10 cellular contexts compared by ENCODE assay signal in the genomic region with DNA sequence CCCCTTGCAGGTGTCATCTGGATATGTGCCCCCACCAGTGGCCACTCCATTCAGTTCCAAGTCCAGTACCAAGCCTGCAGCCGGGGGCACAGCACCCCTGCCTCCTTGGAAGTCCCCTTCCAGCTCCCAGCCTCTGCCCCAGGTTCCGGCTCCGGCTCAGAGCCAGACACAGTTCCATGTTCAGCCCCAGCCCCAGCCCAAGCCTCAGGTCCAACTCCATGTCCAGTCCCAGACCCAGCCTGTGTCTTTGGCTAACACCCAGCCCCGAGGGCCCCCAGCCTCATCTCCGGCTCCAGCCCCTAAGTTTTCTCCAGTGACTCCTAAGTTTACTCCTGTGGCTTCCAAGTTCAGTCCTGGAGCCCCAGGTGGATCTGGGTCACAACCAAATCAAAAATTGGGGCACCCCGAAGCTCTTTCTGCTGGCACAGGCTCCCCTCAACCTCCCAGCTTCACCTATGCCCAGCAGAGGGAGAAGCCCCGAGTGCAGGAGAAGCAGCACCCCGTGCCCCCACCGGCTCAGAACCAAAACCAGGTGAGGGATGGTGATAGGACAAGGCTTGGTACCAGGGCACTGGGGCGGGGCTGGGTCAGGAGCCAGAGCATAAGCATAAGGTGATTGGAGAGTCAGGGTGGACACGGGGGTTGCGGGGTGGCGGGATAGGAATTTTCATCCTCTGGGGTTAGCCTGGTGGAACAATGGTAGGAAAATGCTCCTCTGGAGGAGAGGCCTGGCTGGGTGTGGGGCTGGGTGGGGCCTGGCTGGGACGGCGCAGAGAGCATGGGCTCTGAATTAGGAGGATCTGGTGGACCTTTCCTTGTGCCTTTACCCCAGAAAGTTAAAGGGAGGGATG. TPM values are rescaled to one million over a fixed set of nuclear protein-coding genes. Genes with fewer than 3 reads are reported as not detected.
DNase-seq lines count a peak whose midpoint lies in the region; ATAC-seq and TF ChIP-seq lines count a peak whose summit lies in the region.
"Had no signal": no experiment of that assay in that cellular context is flagged by ENCODE, and none has a peak within 500 bp of the region (broad histone marks: within the 10 kb centered on the region; RNA-seq: fewer than 3 reads in every experiment).

No MANE protein-coding gene starts in this region.

- no peaks in the 10 kb centered on the region for H3K9me3 Mint-ChIP-seq in activated T-cell treated with anti-CD3 and anti-CD28 coated beads, Interleukin-2, amount 50 U/mL, for 72 hours
- no peaks in the 10 kb centered on the region for H3K9me3 Mint-ChIP-seq in activated T-cell treated with anti-CD3 and anti-CD28 coated beads, Interleukin-2, amount 50 U/mL, for 4 hours
- H3K9me3 Mint-ChIP-seq in mesothelial cell of epicardium, result no peaks in the 10 kb centered on the region

- H3K36me3 Mint-ChIP-seq in activated T-cell treated with anti-CD3 and anti-CD28 coated beads, Interleukin-2, amount 50 U/mL, for 72 hours (ENCODE audit: insufficient read depth in 2 of 2), result no peaks in the 10 kb centered on the region
- no peaks in the 10 kb centered on the region for H3K36me3 Mint-ChIP-seq in activated T-cell treated with anti-CD3 and anti-CD28 coated beads, Interleukin-2, amount 50 U/mL, for 4 hours (ENCODE audit: insufficient read depth)
- H3K36me3 Mint-ChIP-seq in mesothelial cell of epicardium, result no peaks in the 10 kb centered on the region

- H3K27me3 ChIP-seq in upper lobe of left lung, result no peaks in the 10 kb centered on the region

- no peak for TF ChIP-seq CTCF in coronary artery (IDR thresholded peaks at IDR 0.05)
- no peak for TF ChIP-seq CTCF in mesothelial cell of epicardium (IDR thresholded peaks at IDR 0.05; ENCODE audit: unreplicated experiment)
- no peak for TF ChIP-seq CTCF in upper lobe of left lung (IDR thresholded peaks at IDR 0.05)

- H3K27ac Mint-ChIP-seq in activated T-cell treated with anti-CD3 and anti-CD28 coated beads, Interleukin-2, amount 50 U/mL, for 72 hours, result peak overlapping the region; percentile 11
- peak overlapping the region; percentile 26 for H3K27ac Mint-ChIP-seq in mesothelial cell of epicardium

- no peaks in the 10 kb centered on the region for H3K9me3 ChIP-seq in upper lobe of left lung

- H3K27ac ChIP-seq in coronary artery (peak overlapping the region; percentile 95 to 99), upper lobe of left lung (peak overlapping the region; percentile 97 to 99 (median 98))

- H3K36me3 ChIP-seq in upper lobe of left lung, result peaks cover 0 to 30% (median 14%) of the 10 kb centered on the region in 4 donors

- H3K4me3 ChIP-seq in coronary artery, result peak overlapping the region; percentile 79
- H3K4me3 ChIP-seq in upper lobe of left lung, result peak overlapping the region; percentile 89 to 99 (median 95)

- peaks cover 15% of the 10 kb centered on the region for H3K4me1 Mint-ChIP-seq in activated T-cell treated with anti-CD3 and anti-CD28 coated beads, Interleukin-2, amount 50 U/mL, for 72 hours (ENCODE audit: low read depth)
- H3K4me1 Mint-ChIP-seq in activated T-cell treated with anti-CD3 and anti-CD28 coated beads, Interleukin-2, amount 50 U/mL, for 4 hours (ENCODE audit: low read depth), result peaks cover 18% of the 10 kb centered on the region
- peaks cover 28% of the 10 kb centered on the region for H3K4me1 Mint-ChIP-seq in mesothelial cell of epicardium

- H3K4me1 ChIP-seq in upper lobe of left lung, result peaks cover 61 to 84% (median 68%) of the 10 kb centered on the region in 4 donors

- WGBS in upper lobe of left lung, 2 donors, result 80 to 81% methylated on average over 12 to 15 of the region's 15 CpGs

- DNase-seq in activated T-cell treated with anti-CD3 and anti-CD28 coated beads, Interleukin-2, amount 50 U/mL, for 72 hours, result no peak
- DNase-seq in activated T-cell treated with anti-CD3 and anti-CD28 coated beads, Interleukin-2, amount 50 U/mL, for 4 hours, result no peak
- DNase-seq in coronary artery (ENCODE audit: low spot score) (no peak), mesothelial cell of epicardium (ENCODE audit: low spot score in 2 of 2, unreplicated experiment in 2 of 2) (no peak), upper lobe of left lung (no peak), NCI-H748 treated with DMSO at 0.1 percent for 48 hours (lab: John Stamatoyannopoulos, UW) (no peak), middle frontal gyrus (ENCODE audit: extremely low spot score, low spot score) (no peak)
- DNase-seq: NK-92 treated with Interleukin-12 subunit alpha and Interleukin-12 subunit beta, amount 100 ng/mL, for 24 hours; stimulated activated CD4-positive, alpha-beta T cell treated with anti-CD3 and anti-CD28 coated beads, Interleukin-2, amount 100 ng/mL, for 24 hours had no signal

- no peak for ATAC-seq in activated T-cell treated with anti-CD3 and anti-CD28 coated beads, Interleukin-2, amount 50 U/mL, for 72 hours (replicated peaks in 1 of 2)
- ATAC-seq in activated T-cell treated with anti-CD3 and anti-CD28 coated beads, Interleukin-2, amount 50 U/mL, for 4 hours, result no peak
- ATAC-seq in upper lobe of left lung (ENCODE audit: low FRiP score in 2 of 2) (no peak), GM18517 (IDR thresholded peaks at IDR 0.05; ENCODE audit: unreplicated experiment) (no peak)

- no peak for TF ChIP-seq EP300 in upper lobe of left lung (IDR thresholded peaks at IDR 0.05)

- H3K27me3 Mint-ChIP-seq in activated T-cell treated with anti-CD3 and anti-CD28 coated beads, Interleukin-2, amount 50 U/mL, for 72 hours (ENCODE audit: low read depth), result no peaks in the 10 kb centered on the region
- no peaks in the 10 kb centered on the region for H3K27me3 Mint-ChIP-seq in activated T-cell treated with anti-CD3 and anti-CD28 coated beads, Interleukin-2, amount 50 U/mL, for 4 hours (ENCODE audit: low read depth)
- no peaks in the 10 kb centered on the region for H3K27me3 Mint-ChIP-seq in mesothelial cell of epicardium (ENCODE audit: low read depth)

- peak overlapping the region; percentile 52 to 71 for H3K4me3 Mint-ChIP-seq in activated T-cell treated with anti-CD3 and anti-CD28 coated beads, Interleukin-2, amount 50 U/mL, for 72 hours
- H3K4me3 Mint-ChIP-seq in activated T-cell treated with anti-CD3 and anti-CD28 coated beads, Interleukin-2, amount 50 U/mL, for 4 hours, result no peak overlapping the region
- no peak overlapping the region for H3K4me3 Mint-ChIP-seq in mesothelial cell of epicardium

- TF ChIP-seq POLR2A in upper lobe of left lung (IDR thresholded peaks at IDR 0.05), result no peak

RNA-seq across cellular contexts. Expression of gene ZYX, which starts 1.9 kb away (rescaled TPM):
- 100 to 1,000 TPM; 121 to 129 TPM for total RNA-seq in activated T-cell treated with anti-CD3 and anti-CD28 coated beads, Interleukin-2, amount 50 U/mL, for 72 hours
- total RNA-seq in activated T-cell treated with anti-CD3 and anti-CD28 coated beads, Interleukin-2, amount 50 U/mL, for 4 hours, result 10 to 100 TPM; 89.0 to 94.2 (median 90.6) TPM
- 284 to 295 TPM (median 290 TPM) in 3 replicates for total RNA-seq in mesothelial cell of epicardium
- total RNA-seq in upper lobe of left lung, result 100 to 1,000 TPM in 5 of 6 donors, 10 to 100 TPM in 1; 44.6 to 345 (median 222) TPM

RNA-seq across cellular contexts. Expression of gene FAM131B, which starts 20.5 kb away (rescaled TPM):
- 1 to 10 TPM; 3.1 TPM for total RNA-seq in activated T-cell treated with anti-CD3 and anti-CD28 coated beads, Interleukin-2, amount 50 U/mL, for 72 hours
- under 1 TPM; 0.28 to 0.50 (median 0.43) TPM for total RNA-seq in activated T-cell treated with anti-CD3 and anti-CD28 coated beads, Interleukin-2, amount 50 U/mL, for 4 hours
- total RNA-seq in mesothelial cell of epicardium (5.6 to 6.1 TPM (median 5.8 TPM) in 3 replicates), upper lobe of left lung (1 to 10 TPM in 1 of 6 donors, under 1 TPM in 4, not detected in 1; 0.59 to 5.7 (median 0.67) TPM)

RNA-seq across cellular contexts. Expression of gene EPHA1, which starts 25.6 kb away (rescaled TPM):
- 1 to 10 TPM; 2.2 to 4.2 TPM for total RNA-seq in activated T-cell treated with anti-CD3 and anti-CD28 coated beads, Interleukin-2, amount 50 U/mL, for 72 hours
- total RNA-seq in activated T-cell treated with anti-CD3 and anti-CD28 coated beads, Interleukin-2, amount 50 U/mL, for 4 hours, result 1 to 10 TPM; 1.1 to 1.9 (median 1.5) TPM
- 23.2 to 28.8 TPM (median 27.3 TPM) in 3 replicates for total RNA-seq in mesothelial cell of epicardium
- total RNA-seq in upper lobe of left lung, result 10 to 100 TPM in 4 of 6 donors, 1 to 10 TPM in 2; 5.3 to 18.9 (median 13.0) TPM

Comparison
In these comparisons a context has a peak if more than half of its experiments do, and no peak if none do; other contexts are left out.
1. H3K4me3 Mint-ChIP-seq: peak in activated T-cell treated with anti-CD3 and anti-CD28 coated beads, Interleukin-2, amount 50 U/mL, for 72 hours (2 of 2); none in activated T-cell treated with anti-CD3 and anti-CD28 coated beads, Interleukin-2, amount 50 U/mL, for 4 hours (single experiment) and mesothelial cell of epicardium (single experiment).